ENCODE assay signal across 2 cellular contexts in the genomic region with DNA sequence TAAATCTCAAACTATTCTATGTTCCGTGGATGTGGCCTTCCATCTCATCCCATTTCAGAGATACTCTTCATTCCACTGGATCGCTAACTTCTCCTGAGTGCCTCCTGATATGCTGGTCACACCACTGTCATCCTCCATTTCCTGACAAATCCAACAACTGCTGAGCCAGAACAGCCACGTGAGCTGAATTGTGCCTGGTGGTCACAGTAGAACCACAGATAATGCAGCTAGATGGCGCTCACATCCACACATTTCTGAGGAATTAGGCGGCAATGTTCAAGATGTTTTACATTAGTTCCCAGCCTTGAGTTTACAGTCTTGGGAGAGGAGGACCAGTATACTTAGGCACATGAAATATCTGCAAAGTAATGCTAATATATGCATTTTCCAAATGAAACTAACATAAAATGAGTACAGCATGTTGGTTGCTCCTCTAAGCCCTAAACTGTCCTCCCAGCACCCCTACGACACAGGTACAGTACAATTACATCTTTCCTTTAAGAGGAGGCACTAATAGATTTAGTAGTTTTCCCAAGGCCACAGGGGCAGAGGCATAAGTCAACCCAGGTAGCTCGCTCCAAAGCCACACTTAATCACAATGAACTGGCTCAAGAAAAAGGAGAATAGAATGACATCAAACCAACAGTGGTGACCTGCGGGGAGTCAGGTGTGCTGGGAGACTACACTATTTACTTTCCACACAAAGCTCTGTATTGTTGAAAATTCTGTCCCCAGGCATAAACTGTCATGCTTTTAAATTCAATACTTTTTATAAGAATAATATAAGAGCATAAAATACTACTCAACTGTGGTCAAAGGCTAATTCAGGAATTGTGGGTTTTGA.
A peak's percentile ranks its signal among the peaks of the same experiment; 100 is the strongest.
TF ChIP-seq lines count a peak whose summit lies in the region.

No MANE protein-coding gene starts in this region.

TF ChIP-seq in GM23338, 12 proteins besides CTCF, POLR2A, EP300 and RAD21 (continued from another document):
- TF ChIP-seq, protein P1, sequence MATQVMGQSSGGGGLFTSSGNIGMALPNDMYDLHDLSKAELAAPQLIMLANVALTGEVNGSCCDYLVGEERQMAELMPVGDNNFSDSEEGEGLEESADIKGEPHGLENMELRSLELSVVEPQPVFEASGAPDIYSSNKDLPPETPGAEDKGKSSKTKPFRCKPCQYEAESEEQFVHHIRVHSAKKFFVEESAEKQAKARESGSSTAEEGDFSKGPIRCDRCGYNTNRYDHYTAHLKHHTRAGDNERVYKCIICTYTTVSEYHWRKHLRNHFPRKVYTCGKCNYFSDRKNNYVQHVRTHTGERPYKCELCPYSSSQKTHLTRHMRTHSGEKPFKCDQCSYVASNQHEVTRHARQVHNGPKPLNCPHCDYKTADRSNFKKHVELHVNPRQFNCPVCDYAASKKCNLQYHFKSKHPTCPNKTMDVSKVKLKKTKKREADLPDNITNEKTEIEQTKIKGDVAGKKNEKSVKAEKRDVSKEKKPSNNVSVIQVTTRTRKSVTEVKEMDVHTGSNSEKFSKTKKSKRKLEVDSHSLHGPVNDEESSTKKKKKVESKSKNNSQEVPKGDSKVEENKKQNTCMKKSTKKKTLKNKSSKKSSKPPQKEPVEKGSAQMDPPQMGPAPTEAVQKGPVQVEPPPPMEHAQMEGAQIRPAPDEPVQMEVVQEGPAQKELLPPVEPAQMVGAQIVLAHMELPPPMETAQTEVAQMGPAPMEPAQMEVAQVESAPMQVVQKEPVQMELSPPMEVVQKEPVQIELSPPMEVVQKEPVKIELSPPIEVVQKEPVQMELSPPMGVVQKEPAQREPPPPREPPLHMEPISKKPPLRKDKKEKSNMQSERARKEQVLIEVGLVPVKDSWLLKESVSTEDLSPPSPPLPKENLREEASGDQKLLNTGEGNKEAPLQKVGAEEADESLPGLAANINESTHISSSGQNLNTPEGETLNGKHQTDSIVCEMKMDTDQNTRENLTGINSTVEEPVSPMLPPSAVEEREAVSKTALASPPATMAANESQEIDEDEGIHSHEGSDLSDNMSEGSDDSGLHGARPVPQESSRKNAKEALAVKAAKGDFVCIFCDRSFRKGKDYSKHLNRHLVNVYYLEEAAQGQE (IDR thresholded peaks at IDR 0.05; ENCODE audit: unreplicated experiment): no peak
- TF ChIP-seq STAT1 (IDR thresholded peaks at IDR 0.05; ENCODE audit: unreplicated experiment): no peak

TF ChIP-seq in GM12878, 131 proteins besides CTCF, POLR2A, EP300 and RAD21 (continued from another document):
- TF ChIP-seq CREM (IDR thresholded peaks at IDR 0.05; ENCODE audit: low read depth): no peak
- TF ChIP-seq, protein P2, sequence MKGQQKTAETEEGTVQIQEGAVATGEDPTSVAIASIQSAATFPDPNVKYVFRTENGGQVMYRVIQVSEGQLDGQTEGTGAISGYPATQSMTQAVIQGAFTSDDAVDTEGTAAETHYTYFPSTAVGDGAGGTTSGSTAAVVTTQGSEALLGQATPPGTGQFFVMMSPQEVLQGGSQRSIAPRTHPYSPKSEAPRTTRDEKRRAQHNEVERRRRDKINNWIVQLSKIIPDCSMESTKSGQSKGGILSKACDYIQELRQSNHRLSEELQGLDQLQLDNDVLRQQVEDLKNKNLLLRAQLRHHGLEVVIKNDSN (IDR thresholded peaks at IDR 0.05; ENCODE audit: borderline replicate concordance, extremely low read length, insufficient read depth, low read depth, low read length): peak; percentile 46
- TF ChIP-seq RB1 (IDR thresholded peaks at IDR 0.05; ENCODE audit: borderline replicate concordance): peak; percentile 61; the same call in 1 of the 2 replicates
- TF ChIP-seq RUNX3 (IDR thresholded peaks at IDR 0.05; ENCODE audit: low read length): peak; percentile 50
- peak; percentile 80 to 83 for TF ChIP-seq BHLHE40 (IDR thresholded peaks at IDR 0.05; ENCODE audit: borderline replicate concordance in 1 of 2, low read depth in 2 of 2, low read length in 1 of 2)
